ENCODE assay signal across 20 cellular contexts in the genomic region with DNA sequence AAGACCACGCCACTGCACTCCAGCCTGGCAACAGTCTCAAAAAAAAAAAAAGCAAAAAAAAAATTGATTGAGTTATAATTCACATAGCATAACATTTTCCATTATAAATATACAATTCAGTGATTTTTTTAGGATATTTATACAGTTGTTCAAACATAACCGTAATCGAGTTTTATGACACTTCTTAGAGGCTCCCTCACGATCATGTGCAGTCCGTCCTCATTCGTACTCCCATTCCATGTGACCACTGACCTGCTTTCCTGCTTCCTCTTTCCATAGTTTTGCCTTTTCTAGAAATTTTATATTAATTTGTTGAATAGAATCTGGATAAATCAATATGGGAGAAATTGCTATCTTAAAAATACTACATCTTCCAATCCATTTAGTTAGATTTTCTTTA.
"Had no signal": no experiment of that assay in that cellular context is flagged by ENCODE, and none has a peak within 500 bp of the region (broad histone marks: within the 10 kb centered on the region; RNA-seq: fewer than 3 reads in every experiment).

No MANE protein-coding gene starts in this region.

- H3K27ac ChIP-seq: coronary artery, dorsolateral prefrontal cortex, esophagus muscularis mucosa, foreskin keratinocyte, gastroesophageal sphincter, heart left ventricle, hepatocyte, left lung, lower lobe of right lung had no signal

- H2AFZ ChIP-seq: hepatocyte had no signal

- H3K27me3 ChIP-seq: dorsolateral prefrontal cortex, esophagus muscularis mucosa, foreskin keratinocyte, gastroesophageal sphincter, heart left ventricle, hepatocyte, left lung had no signal

- H3K4me1 ChIP-seq: foreskin keratinocyte had no signal

- ATAC-seq: foreskin keratinocyte; gastroesophageal sphincter; heart left ventricle; left lung; left ventricle myocardium superior; lower lobe of right lung; naive thymus-derived CD4-positive, alpha-beta T cell had no signal

- H3K9me3 ChIP-seq: esophagus muscularis mucosa, gastroesophageal sphincter, heart left ventricle, left lung, lower lobe of right lung had no signal

- DNase-seq: dermis blood vessel endothelial cell; dorsolateral prefrontal cortex; effector CD4-positive, alpha-beta T cell; effector memory CD4-positive, alpha-beta T cell; foreskin keratinocyte; heart left ventricle; hypothalamus; immature natural killer cell; islet precursor cell; kidney; kidney glomerular epithelial cell; left lung; left ventricle myocardium superior; lower lobe of right lung; mesenchymal stem cell; naive thymus-derived CD4-positive, alpha-beta T cell had no signal

- H3K36me3 ChIP-seq: esophagus muscularis mucosa, gastroesophageal sphincter, heart left ventricle, left lung, lower lobe of right lung had no signal

- H3K4me2 ChIP-seq: hepatocyte had no signal

- H3K4me3 ChIP-seq: coronary artery, dorsolateral prefrontal cortex, esophagus muscularis mucosa, gastroesophageal sphincter, heart left ventricle, hepatocyte, left lung, lower lobe of right lung had no signal
